Comparison of ENCODE assay signal across 1 cellular context in genomic region chr1:1593834-1594601, GRCh38.
TF ChIP-seq lines count a peak whose summit lies in the region.

No MANE protein-coding gene starts in this region.

TF ChIP-seq in H1, 55 proteins besides CTCF, POLR2A, EP300 and RAD21:
- no peak for TF ChIP-seq EGR1 (IDR thresholded peaks at IDR 0.05; ENCODE audit: borderline replicate concordance, low read depth, low read length)
- no peak for TF ChIP-seq BRCA1 (IDR thresholded peaks at IDR 0.05; ENCODE audit: low read depth, low read length)
- TF ChIP-seq PHF8 (conservative IDR thresholded peaks at IDR 0.05; ENCODE audit: low read depth, low read length) = no peak
- TF ChIP-seq SP4 (IDR thresholded peaks at IDR 0.05; ENCODE audit: low read length) = no peak
- TF ChIP-seq SP1 (IDR thresholded peaks at IDR 0.05; ENCODE audit: low read depth, low read length) = no peak
- TF ChIP-seq POU5F1 (IDR thresholded peaks at IDR 0.05; ENCODE audit: low read depth, low read length) = no peak
- no peak for TF ChIP-seq RBBP5 (IDR thresholded peaks at IDR 0.05; ENCODE audit: borderline replicate concordance, low read depth, low read length)
- TF ChIP-seq CHD2 (IDR thresholded peaks at IDR 0.05; ENCODE audit: low read length) = no peak
- no peak for TF ChIP-seq KDM1A (IDR thresholded peaks at IDR 0.05; ENCODE audit: borderline replicate concordance, low read length)
- no peak for TF ChIP-seq SIRT6 (IDR thresholded peaks at IDR 0.05; ENCODE audit: low read length)
- no peak for TF ChIP-seq SIN3A (conservative IDR thresholded peaks at IDR 0.05 in 1 of 2, IDR thresholded peaks at IDR 0.05 in 1 of 2; ENCODE audit: low read depth in 1 of 2, low read length in 2 of 2)
- TF ChIP-seq JUND (IDR thresholded peaks at IDR 0.05; ENCODE audit: low read length) = no peak
- no peak for TF ChIP-seq ZNF274 (IDR thresholded peaks at IDR 0.05; ENCODE audit: borderline replicate concordance, extremely low read depth, low read length)
